In genomic region chr17:59331129-59331928, GRCh38 we compare ENCODE assay signal across 8 cellular contexts. TPM values are rescaled to one million over a fixed set of nuclear protein-coding genes. Genes with fewer than 3 reads are reported as not detected.
DNase-seq lines count a peak whose midpoint lies in the region; ATAC-seq lines count a peak whose summit lies in the region.

YPEL2 (plus strand) TSS chr17:59331655; CDS start chr17:59353410, 21,755 bp downstream.

- DNase-seq in AG08395 (ENCODE audit: low spot score) (peak; percentile 97), NCI-H460 (ENCODE audit: extremely low read depth, low read depth) (peak; percentile 76), cerebellar cortex (ENCODE audit: low spot score) (peak; percentile 94), islet precursor cell (peak; percentile 99)
- DNase-seq in activated CD4-positive, CD25-positive, alpha-beta regulatory T cell treated with anti-CD3 and anti-CD28 coated beads, Interleukin-2, amount 50 U/mL, for 72 hours: peak; percentile 93
- peak; percentile 69 to 84 for DNase-seq in stimulated activated CD4-positive, alpha-beta T cell treated with anti-CD3 and anti-CD28 coated beads, Interleukin-12 subunit alpha, Interleukin-12 subunit beta, amount 100 ng/mL, for 24 hours (ENCODE audit: low read depth in 2 of 2)

- ATAC-seq in GM19043 (IDR thresholded peaks at IDR 0.05; ENCODE audit: low read depth, unreplicated experiment) (peak; percentile 90), HG03354 (IDR thresholded peaks at IDR 0.05; ENCODE audit: poor library complexity, severe bottlenecking, unreplicated experiment) (peak; percentile 90)

RNA-seq across cellular contexts. Expression of gene YPEL2, which starts in this region (rescaled TPM):
- 0.09 and 0.15 TPM in 2 replicates for total RNA-seq in NCI-H460 (2014; rRNA removed; shearing (Covaris generic))
- 0.36 and 1.1 TPM in 2 replicates for polyA plus RNA-seq in NCI-H460 (2014; cell fraction: nucleus; rRNA removed)

Comparison
In these comparisons a context has a peak if more than half of its experiments do, and no peak if none do; other contexts are left out.
1. Peak in every context shown above with its lines: DNase-seq and ATAC-seq.